1 cellular context compared by ENCODE assay signal in the genomic region with DNA sequence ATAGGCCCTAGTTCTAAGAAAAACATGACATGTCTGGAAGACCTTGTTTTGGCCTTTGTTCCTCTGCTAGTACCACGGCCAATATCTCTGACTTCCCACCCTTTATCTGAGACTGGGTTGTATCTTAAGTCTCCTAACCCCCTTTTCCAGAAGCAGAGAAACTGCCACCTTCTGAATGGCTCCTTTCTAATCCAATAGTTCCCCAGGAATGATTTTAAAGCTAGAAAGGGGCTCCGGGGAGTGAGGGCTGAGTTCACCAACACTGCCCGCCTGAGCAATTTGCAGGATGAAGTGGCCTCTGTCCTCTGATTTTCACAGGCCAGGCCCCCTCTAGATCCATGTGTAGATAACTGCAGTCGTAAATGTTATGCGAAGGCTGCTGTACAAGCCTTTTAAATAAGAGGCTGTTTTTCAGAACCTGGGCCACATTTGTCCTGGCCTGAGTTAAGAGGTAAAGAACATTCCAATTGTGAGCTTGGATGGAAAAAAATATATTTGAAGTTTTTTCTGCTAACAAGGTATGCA.
TF ChIP-seq lines count a peak whose summit lies in the region.

No MANE protein-coding gene starts in this region.

TF ChIP-seq in HEK293T, 16 proteins besides CTCF, POLR2A, EP300 and RAD21 (continued from another document):
- TF ChIP-seq ARNT (IDR thresholded peaks at IDR 0.05), result no peak
- no peak for TF ChIP-seq BHLHE40 (IDR thresholded peaks at IDR 0.05; ENCODE audit: borderline replicate concordance)
- TF ChIP-seq CTBP1 (IDR thresholded peaks at IDR 0.05; ENCODE audit: borderline replicate concordance), result no peak
- TF ChIP-seq HDGF (IDR thresholded peaks at IDR 0.05; ENCODE audit: borderline replicate concordance), result no peak
- TF ChIP-seq TARDBP (IDR thresholded peaks at IDR 0.05), result no peak
- TF ChIP-seq ELF4 (IDR thresholded peaks at IDR 0.05), result no peak
